1 cellular context compared by ENCODE assay signal in the genomic region with DNA sequence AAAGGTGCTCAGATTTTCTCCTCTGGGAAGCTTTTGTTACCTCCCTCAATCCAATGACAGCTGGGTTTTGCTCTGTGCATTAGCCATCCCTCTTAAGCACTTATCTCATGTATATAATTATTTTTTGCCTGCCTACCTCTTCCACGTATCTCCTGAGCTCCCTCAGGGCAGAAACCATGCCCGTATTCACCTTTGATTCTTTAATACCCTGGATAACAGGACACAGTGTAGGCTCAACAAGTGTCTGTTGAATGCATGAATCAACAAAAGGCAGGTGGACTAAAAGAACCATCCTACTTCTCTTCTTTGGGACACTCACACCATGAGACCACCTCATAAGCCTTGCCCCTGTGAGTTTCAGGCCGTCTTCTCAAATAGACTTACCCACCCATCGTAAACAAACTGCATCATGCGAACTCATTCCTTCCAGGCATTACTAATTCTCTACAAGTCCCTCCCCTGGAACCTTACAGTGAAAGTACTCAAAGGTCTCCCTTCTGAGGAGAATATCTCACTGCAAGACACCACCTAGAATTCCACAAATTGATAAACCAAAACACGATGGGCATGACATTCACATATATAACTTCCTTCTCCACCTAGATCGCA.
TF ChIP-seq lines count a peak whose summit lies in the region.

No MANE protein-coding gene starts in this region.

TF ChIP-seq in SK-N-SH, 30 proteins besides CTCF, POLR2A, EP300 and RAD21 (continued from another document):
- TF ChIP-seq, protein P1, sequence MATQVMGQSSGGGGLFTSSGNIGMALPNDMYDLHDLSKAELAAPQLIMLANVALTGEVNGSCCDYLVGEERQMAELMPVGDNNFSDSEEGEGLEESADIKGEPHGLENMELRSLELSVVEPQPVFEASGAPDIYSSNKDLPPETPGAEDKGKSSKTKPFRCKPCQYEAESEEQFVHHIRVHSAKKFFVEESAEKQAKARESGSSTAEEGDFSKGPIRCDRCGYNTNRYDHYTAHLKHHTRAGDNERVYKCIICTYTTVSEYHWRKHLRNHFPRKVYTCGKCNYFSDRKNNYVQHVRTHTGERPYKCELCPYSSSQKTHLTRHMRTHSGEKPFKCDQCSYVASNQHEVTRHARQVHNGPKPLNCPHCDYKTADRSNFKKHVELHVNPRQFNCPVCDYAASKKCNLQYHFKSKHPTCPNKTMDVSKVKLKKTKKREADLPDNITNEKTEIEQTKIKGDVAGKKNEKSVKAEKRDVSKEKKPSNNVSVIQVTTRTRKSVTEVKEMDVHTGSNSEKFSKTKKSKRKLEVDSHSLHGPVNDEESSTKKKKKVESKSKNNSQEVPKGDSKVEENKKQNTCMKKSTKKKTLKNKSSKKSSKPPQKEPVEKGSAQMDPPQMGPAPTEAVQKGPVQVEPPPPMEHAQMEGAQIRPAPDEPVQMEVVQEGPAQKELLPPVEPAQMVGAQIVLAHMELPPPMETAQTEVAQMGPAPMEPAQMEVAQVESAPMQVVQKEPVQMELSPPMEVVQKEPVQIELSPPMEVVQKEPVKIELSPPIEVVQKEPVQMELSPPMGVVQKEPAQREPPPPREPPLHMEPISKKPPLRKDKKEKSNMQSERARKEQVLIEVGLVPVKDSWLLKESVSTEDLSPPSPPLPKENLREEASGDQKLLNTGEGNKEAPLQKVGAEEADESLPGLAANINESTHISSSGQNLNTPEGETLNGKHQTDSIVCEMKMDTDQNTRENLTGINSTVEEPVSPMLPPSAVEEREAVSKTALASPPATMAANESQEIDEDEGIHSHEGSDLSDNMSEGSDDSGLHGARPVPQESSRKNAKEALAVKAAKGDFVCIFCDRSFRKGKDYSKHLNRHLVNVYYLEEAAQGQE (IDR thresholded peaks at IDR 0.05; ENCODE audit: low read depth, low read length): no peak
- TF ChIP-seq RCOR1 (IDR thresholded peaks at IDR 0.05; ENCODE audit: low read length) (no peak), SMC3 (IDR thresholded peaks at IDR 0.05; ENCODE audit: low read depth, low read length) (no peak), FOXJ3 (CRISPR knock-in tag; IDR thresholded peaks at IDR 0.05) (no peak)
- TF ChIP-seq, protein P2, sequence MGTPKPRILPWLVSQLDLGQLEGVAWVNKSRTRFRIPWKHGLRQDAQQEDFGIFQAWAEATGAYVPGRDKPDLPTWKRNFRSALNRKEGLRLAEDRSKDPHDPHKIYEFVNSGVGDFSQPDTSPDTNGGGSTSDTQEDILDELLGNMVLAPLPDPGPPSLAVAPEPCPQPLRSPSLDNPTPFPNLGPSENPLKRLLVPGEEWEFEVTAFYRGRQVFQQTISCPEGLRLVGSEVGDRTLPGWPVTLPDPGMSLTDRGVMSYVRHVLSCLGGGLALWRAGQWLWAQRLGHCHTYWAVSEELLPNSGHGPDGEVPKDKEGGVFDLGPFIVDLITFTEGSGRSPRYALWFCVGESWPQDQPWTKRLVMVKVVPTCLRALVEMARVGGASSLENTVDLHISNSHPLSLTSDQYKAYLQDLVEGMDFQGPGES (IDR thresholded peaks at IDR 0.05; ENCODE audit: low read depth, low read length): no peak
